ENCODE assay signal across 12 cellular contexts in genomic region chr17:40179923-40180659, GRCh38. TPM values are rescaled to one million over a fixed set of nuclear protein-coding genes. Genes with fewer than 3 reads are reported as not detected.
DNase-seq lines count a peak whose midpoint lies in the region; ATAC-seq and TF ChIP-seq lines count a peak whose summit lies in the region.
"Had no signal": no experiment of that assay in that cellular context is flagged by ENCODE, and none has a peak within 500 bp of the region (broad histone marks: within the 10 kb centered on the region; RNA-seq: fewer than 3 reads in every experiment).

No MANE protein-coding gene starts in this region.

- peaks cover 6% of the 10 kb centered on the region for H3K36me3 Mint-ChIP-seq in type B pancreatic cell
- H3K36me3 Mint-ChIP-seq: naive B cell had no signal

- H3K9me3 ChIP-seq in left ventricle myocardium inferior (replicated peaks), result no peaks in the 10 kb centered on the region
- H3K9me3 ChIP-seq in right cardiac atrium (ENCODE audit: control insufficient read depth, low read length), result no peaks in the 10 kb centered on the region
- H3K9me3 ChIP-seq in adrenal gland (replicated peaks in 1 of 3), result no peaks in the 10 kb centered on the region
- H3K9me3 ChIP-seq in gastroesophageal sphincter, result no peaks in the 10 kb centered on the region

- WGBS in right cardiac atrium, result 79% methylated on average over 6 of the region's 6 CpGs
- WGBS in adrenal gland, 4 donors, result 70 to 85% (median 73%) methylated on average over 5 to 6 of the region's 6 CpGs
- WGBS in gastroesophageal sphincter (ENCODE audit: low coverage in 1 of 2), 2 donors, result 63 to 97% methylated on average over 3 of the region's 6 CpGs

- H3K27me3 ChIP-seq in left ventricle myocardium inferior (ENCODE audit: low read depth) (no peaks in the 10 kb centered on the region), right cardiac atrium (ENCODE audit: control insufficient read depth, insufficient read depth) (no peaks in the 10 kb centered on the region), adrenal gland (no peaks in the 10 kb centered on the region), gastroesophageal sphincter (no peaks in the 10 kb centered on the region)

- peak overlapping the region; percentile 3 for H3K27ac ChIP-seq in left ventricle myocardium inferior (replicated peaks)
- no peak overlapping the region for H3K27ac ChIP-seq in right cardiac atrium (ENCODE audit: low read length)
- peak overlapping the region in 3 of 5 donors; percentile 34 to 42 (median 37) for H3K27ac ChIP-seq in adrenal gland
- no peak overlapping the region for H3K27ac ChIP-seq in gastroesophageal sphincter
- H3K27ac ChIP-seq: HL-60 had no signal

- TF ChIP-seq EP300 in gastroesophageal sphincter (IDR thresholded peaks at IDR 0.05), result no peak

- no peaks in the 10 kb centered on the region for H3K9me3 Mint-ChIP-seq in type B pancreatic cell
- H3K9me3 Mint-ChIP-seq: naive B cell had no signal

- H3K4me1 Mint-ChIP-seq in type B pancreatic cell (ENCODE audit: unreplicated experiment), result peaks cover 26% of the 10 kb centered on the region

- peak overlapping the region; percentile 77 for H3K27ac Mint-ChIP-seq in type B pancreatic cell
- H3K27ac Mint-ChIP-seq: B cell had no signal

- intact Hi-C loops in left ventricle myocardium inferior (cut with micrococcal nuclease) (no loop called here), right cardiac atrium (cut with DNase I) (no loop called here), adrenal gland (cut with DNase I) (loop anchor here in 1 of 2 donors (10.0 kb wide), 1 partner anchor 125 kb away; the partner anchor contains the start of gene MED24)

- TF ChIP-seq CTCF in left ventricle myocardium inferior (IDR thresholded peaks at IDR 0.05; ENCODE audit: borderline replicate concordance), result no peak
- no peak for TF ChIP-seq CTCF in adrenal gland (IDR thresholded peaks at IDR 0.05)
- no peak for TF ChIP-seq CTCF in foreskin fibroblast (IDR thresholded peaks at IDR 0.05; ENCODE audit: low read depth, low read length)
- TF ChIP-seq CTCF in type B pancreatic cell (conservative IDR thresholded peaks at IDR 0.05), result no peak
- TF ChIP-seq CTCF in gastroesophageal sphincter (IDR thresholded peaks at IDR 0.05), result no peak

- no peak for ATAC-seq in right cardiac atrium
- no peak for ATAC-seq in gastroesophageal sphincter
- no peak for ATAC-seq in GM18858 (IDR thresholded peaks at IDR 0.05; ENCODE audit: unreplicated experiment)
- no peak for ATAC-seq in HG03097 (IDR thresholded peaks at IDR 0.05; ENCODE audit: low FRiP score, unreplicated experiment)

- no peak for TF ChIP-seq POLR2A in adrenal gland (IDR thresholded peaks at IDR 0.05)
- no peak for TF ChIP-seq POLR2A in gastroesophageal sphincter (IDR thresholded peaks at IDR 0.05)

- peak overlapping the region; percentile 81 for H3K4me3 Mint-ChIP-seq in type B pancreatic cell
- H3K4me3 Mint-ChIP-seq: B cell had no signal

- DNase-seq in left ventricle myocardium inferior (no peak), right cardiac atrium (no peak), adrenal gland (peak in 1 of 7 donors; percentile 42), foreskin fibroblast (peak; percentile 56 to 82), type B pancreatic cell (ENCODE audit: extremely low spot score, unreplicated experiment) (no peak)
- DNase-seq: activated effector memory CD4-positive, alpha-beta T cell treated with Interleukin-2 at 50 U/mL for 16 hours; naive B cell had no signal

- peaks cover 10% of the 10 kb centered on the region for H3K36me3 ChIP-seq in left ventricle myocardium inferior
- H3K36me3 ChIP-seq in adrenal gland (replicated peaks in 1 of 2), result no peaks in the 10 kb centered on the region
- H3K36me3 ChIP-seq in gastroesophageal sphincter, result peaks cover 0 to 19% of the 10 kb centered on the region in 2 donors

- no peak overlapping the region for H3K4me3 ChIP-seq in left ventricle myocardium inferior
- no peak overlapping the region for H3K4me3 ChIP-seq in right cardiac atrium (ENCODE audit: low read length)
- no peak overlapping the region for H3K4me3 ChIP-seq in adrenal gland
- no peak overlapping the region for H3K4me3 ChIP-seq in foreskin fibroblast (ENCODE audit: low read depth in 1 of 2, low read length in 2 of 2)
- no peak overlapping the region for H3K4me3 ChIP-seq in gastroesophageal sphincter

- H3K27me3 Mint-ChIP-seq in type B pancreatic cell, result peaks cover 3% of the 10 kb centered on the region
- H3K27me3 Mint-ChIP-seq: B cell, naive B cell had no signal

- H3K4me1 ChIP-seq in left ventricle myocardium inferior, result peaks cover 36% of the 10 kb centered on the region
- H3K4me1 ChIP-seq in right cardiac atrium (ENCODE audit: control insufficient read depth, insufficient read depth, low read length), result no peaks in the 10 kb centered on the region
- peaks cover 12 to 24% of the 10 kb centered on the region in 2 donors for H3K4me1 ChIP-seq in adrenal gland (replicated peaks in 1 of 2)
- peaks cover 0 to 23% (median 11%) of the 10 kb centered on the region in 3 donors for H3K4me1 ChIP-seq in gastroesophageal sphincter

RNA-seq across cellular contexts. Expression of gene RAPGEFL1, which starts 2.8 kb away (rescaled TPM):
- total RNA-seq in left ventricle myocardium inferior, result 3.7 TPM
- total RNA-seq in right cardiac atrium, result 1 to 10 TPM; 2.7 to 5.6 (median 4.1) TPM
- polyA plus RNA-seq in right cardiac atrium, result 3.8 TPM
- total RNA-seq in adrenal gland, result 1 to 10 TPM in 7 of 8 donors, under 1 TPM in 1; 0.24 to 5.7 (median 4.0) TPM
- 10 to 100 TPM in 1 of 3 donors, 1 to 10 TPM in 2; 1.7 to 18.5 (median 7.3) TPM for polyA plus RNA-seq in adrenal gland
- total RNA-seq in type B pancreatic cell (ENCODE audit: low replicate concordance), result 9.9 and 18.6 TPM in 2 replicates
- total RNA-seq in gastroesophageal sphincter, result 1 to 10 TPM; 2.4 to 5.2 (median 3.3) TPM

RNA-seq across cellular contexts. Expression of gene WIPF2, which starts 39.0 kb away (rescaled TPM):
- total RNA-seq in left ventricle myocardium inferior (12.5 TPM), right cardiac atrium (10 to 100 TPM; 11.1 to 14.6 (median 13.5) TPM), adrenal gland (10 to 100 TPM in 7 of 8 donors, 1 to 10 TPM in 1; 8.0 to 30.2 (median 20.9) TPM), type B pancreatic cell (ENCODE audit: low replicate concordance) (27.2 and 35.3 TPM in 2 replicates), gastroesophageal sphincter (10 to 100 TPM; 10.2 to 18.2 (median 13.5) TPM)
- polyA plus RNA-seq in right cardiac atrium (8.2 TPM), adrenal gland (10 to 100 TPM in 2 of 3 donors, 1 to 10 TPM in 1; 5.7 to 17.8 (median 13.0) TPM)

RNA-seq across cellular contexts. Expression of gene CASC3, which starts 39.8 kb away (rescaled TPM):
- total RNA-seq in left ventricle myocardium inferior (44.0 TPM), right cardiac atrium (10 to 100 TPM; 50.2 to 56.7 (median 50.7) TPM), adrenal gland (10 to 100 TPM; 36.2 to 72.4 (median 61.7) TPM), type B pancreatic cell (ENCODE audit: low replicate concordance) (63.0 and 101 TPM in 2 replicates), gastroesophageal sphincter (100 to 1,000 TPM in 1 of 4 donors, 10 to 100 TPM in 3; 63.1 to 114 (median 89.1) TPM)
- polyA plus RNA-seq in right cardiac atrium (23.4 TPM), adrenal gland (10 to 100 TPM; 36.2 to 65.1 (median 57.5) TPM)

RNA-seq across cellular contexts. Expression of gene MSL1, which starts 58.3 kb away (rescaled TPM):
- total RNA-seq in left ventricle myocardium inferior (39.8 TPM), right cardiac atrium (10 to 100 TPM; 53.6 to 57.3 (median 55.2) TPM), adrenal gland (100 to 1,000 TPM in 1 of 8 donors, 10 to 100 TPM in 7; 47.8 to 100 (median 69.1) TPM), type B pancreatic cell (ENCODE audit: low replicate concordance) (86.3 and 128 TPM in 2 replicates), gastroesophageal sphincter (100 to 1,000 TPM in 1 of 4 donors, 10 to 100 TPM in 3; 67.0 to 107 (median 88.1) TPM)
- polyA plus RNA-seq in right cardiac atrium (44.8 TPM), adrenal gland (100 to 1,000 TPM in 2 of 3 donors, 10 to 100 TPM in 1; 74.2 to 143 (median 128) TPM)

Comparison
In these comparisons a context has a peak if more than half of its experiments do, and no peak if none do; other contexts are left out.
1. H3K27ac ChIP-seq: peak in left ventricle myocardium inferior (single experiment) and adrenal gland (3 of 5); none in right cardiac atrium (single experiment) and gastroesophageal sphincter (0 of 4).
2. DNase-seq: peak in foreskin fibroblast (2 of 2); none in left ventricle myocardium inferior (single experiment), right cardiac atrium (0 of 3) and type B pancreatic cell (single experiment).